In genomic region chr12:57590536-57590891, GRCh38 we compare ENCODE assay signal across 8 cellular contexts. TPM values are rescaled to one million over a fixed set of nuclear protein-coding genes. Genes with fewer than 3 reads are reported as not detected.
DNase-seq lines count a peak whose midpoint lies in the region; ATAC-seq, FAIRE-seq and TF ChIP-seq lines count a peak whose summit lies in the region.

No MANE protein-coding gene starts in this region.

- H3K79me2 ChIP-seq in KMS-11 (ENCODE audit: insufficient read depth, low read depth): peaks cover 18% of the 10 kb centered on the region; the same call in 1 of the 2 replicates

- H4K20me1 ChIP-seq in KMS-11 (ENCODE audit: insufficient read depth): no peaks in the 10 kb centered on the region

- H3K4me3 Mint-ChIP-seq in natural killer cell: peak overlapping the region; percentile 92

- peaks cover 0 to 3% of the 10 kb centered on the region in 2 donors for H3K27me3 Mint-ChIP-seq in natural killer cell (ENCODE audit: low read depth in 2 of 2)

- intact Hi-C loops in natural killer cell (cut with micrococcal nuclease): loop anchor here (2.0 to 5.0 kb wide), 2 partner anchors 14 to 152 kb away; partner anchors contain the start of gene DTX3

- DNase-seq in choroid plexus epithelial cell (ENCODE audit: low read depth) (no peak), natural killer cell (no peak), kidney glomerular epithelial cell (lab: John Stamatoyannopoulos, UW) (no peak), GM12891 (ENCODE audit: insufficient read length, low spot score) (no peak), MV-4-11 (lab: John Stamatoyannopoulos, UW) (no peak)

- no peaks in the 10 kb centered on the region for H3K9me3 Mint-ChIP-seq in natural killer cell

- TF ChIP-seq CTCF in C4-2B (conservative IDR thresholded peaks at IDR 0.05) (no peak), KMS-11 (conservative IDR thresholded peaks at IDR 0.05; ENCODE audit: low read depth, low read length) (no peak), choroid plexus epithelial cell (conservative IDR thresholded peaks at IDR 0.05; ENCODE audit: low read depth, low read length) (no peak), natural killer cell (IDR thresholded peaks at IDR 0.05) (no peak)

- peak overlapping the region; percentile 53 for H3K9ac ChIP-seq in KMS-11

- H3K4me1 Mint-ChIP-seq in natural killer cell: peaks cover 36 to 39% of the 10 kb centered on the region in 2 donors

- FAIRE-seq in GM12891 (lab: Jason Lieb, UNC): no peak

- ATAC-seq in natural killer cell (no peak), GM19023 (IDR thresholded peaks at IDR 0.05; ENCODE audit: unreplicated experiment) (no peak)

- H3K4me3 ChIP-seq in KMS-11 (IDR thresholded peaks at IDR 0.05; ENCODE audit: insufficient read depth, low read depth, low read length) (peak overlapping the region; percentile 57), choroid plexus epithelial cell (ENCODE audit: low read depth, low read length) (peak overlapping the region; percentile 89)

- H2AFZ ChIP-seq in KMS-11 (ENCODE audit: low read depth): peak overlapping the region; percentile 76

- no peaks in the 10 kb centered on the region for H3K36me3 Mint-ChIP-seq in natural killer cell

- H3K4me1 ChIP-seq in KMS-11 (ENCODE audit: low read depth, poor library complexity, severe bottlenecking): peaks cover 27% of the 10 kb centered on the region

- no peak for TF ChIP-seq POLR2A in GM12891 (IDR thresholded peaks at IDR 0.05; ENCODE audit: low read depth, low read length)

- H3K27me3 ChIP-seq in KMS-11 (ENCODE audit: insufficient read depth, low read depth): no peaks in the 10 kb centered on the region; the same call in 1 of the 2 replicates

- peak overlapping the region; percentile 81 to 92 for H3K27ac Mint-ChIP-seq in natural killer cell

- no peaks in the 10 kb centered on the region for H3K36me3 ChIP-seq in KMS-11 (ENCODE audit: insufficient read depth)

- peak overlapping the region; percentile 77 for H3K27ac ChIP-seq in C4-2B
- H3K27ac ChIP-seq in KMS-11: 0 out of 2 replicates have a peak overlapping the region, but pooled peaks have one; percentile 2

- H3K4me2 ChIP-seq in KMS-11: peak overlapping the region; percentile 96

TF ChIP-seq in GM12891, 5 proteins besides CTCF, POLR2A, EP300 and RAD21:
- no peak for TF ChIP-seq TAF1 (IDR thresholded peaks at IDR 0.05; ENCODE audit: low read depth, low read length)
- TF ChIP-seq POU2F2 (IDR thresholded peaks at IDR 0.05; ENCODE audit: low read depth, low read length): no peak
- no peak for TF ChIP-seq POLR2AphosphoS5 (IDR thresholded peaks at IDR 0.05; ENCODE audit: low read depth, low read length)

RNA-seq across cellular contexts. Expression of gene PIP4K2C, which starts 0.5 kb away (rescaled TPM):
- total RNA-seq in natural killer cell: 10 to 100 TPM; 41.0 to 62.9 (median 52.0) TPM
- 12.1 TPM for polyA plus RNA-seq in GM12891 (2012; ENCODE audit: low read depth, missing spikeins)

RNA-seq across cellular contexts. Expression of gene DTX3, which starts 14.1 kb away (rescaled TPM):
- total RNA-seq in natural killer cell: 10 to 100 TPM; 65.1 to 81.1 (median 77.0) TPM
- 27.6 TPM for polyA plus RNA-seq in GM12891 (2012; ENCODE audit: low read depth, missing spikeins)

RNA-seq across cellular contexts. Expression of gene ARHGEF25, which starts 20.7 kb away (rescaled TPM):
- total RNA-seq in natural killer cell: 1 to 10 TPM; 3.1 to 6.5 (median 5.1) TPM
- polyA plus RNA-seq in GM12891 (2012; ENCODE audit: low read depth, missing spikeins): 3.0 TPM

RNA-seq across cellular contexts. Expression of gene KIF5A, which starts 40.7 kb away (rescaled TPM):
- under 1 TPM; 0.09 to 0.40 (median 0.16) TPM for total RNA-seq in natural killer cell
- polyA plus RNA-seq in GM12891 (2012; ENCODE audit: low read depth, missing spikeins): 0.18 TPM

RNA-seq across cellular contexts. Expression of gene B4GALNT1, which starts 42.5 kb away (rescaled TPM):
- under 1 TPM; 0.38 to 0.59 (median 0.48) TPM for total RNA-seq in natural killer cell
- polyA plus RNA-seq in GM12891 (2012; ENCODE audit: low read depth, missing spikeins): 0.10 TPM
